ENCODE assay signal across 8 cellular contexts in the genomic region with DNA sequence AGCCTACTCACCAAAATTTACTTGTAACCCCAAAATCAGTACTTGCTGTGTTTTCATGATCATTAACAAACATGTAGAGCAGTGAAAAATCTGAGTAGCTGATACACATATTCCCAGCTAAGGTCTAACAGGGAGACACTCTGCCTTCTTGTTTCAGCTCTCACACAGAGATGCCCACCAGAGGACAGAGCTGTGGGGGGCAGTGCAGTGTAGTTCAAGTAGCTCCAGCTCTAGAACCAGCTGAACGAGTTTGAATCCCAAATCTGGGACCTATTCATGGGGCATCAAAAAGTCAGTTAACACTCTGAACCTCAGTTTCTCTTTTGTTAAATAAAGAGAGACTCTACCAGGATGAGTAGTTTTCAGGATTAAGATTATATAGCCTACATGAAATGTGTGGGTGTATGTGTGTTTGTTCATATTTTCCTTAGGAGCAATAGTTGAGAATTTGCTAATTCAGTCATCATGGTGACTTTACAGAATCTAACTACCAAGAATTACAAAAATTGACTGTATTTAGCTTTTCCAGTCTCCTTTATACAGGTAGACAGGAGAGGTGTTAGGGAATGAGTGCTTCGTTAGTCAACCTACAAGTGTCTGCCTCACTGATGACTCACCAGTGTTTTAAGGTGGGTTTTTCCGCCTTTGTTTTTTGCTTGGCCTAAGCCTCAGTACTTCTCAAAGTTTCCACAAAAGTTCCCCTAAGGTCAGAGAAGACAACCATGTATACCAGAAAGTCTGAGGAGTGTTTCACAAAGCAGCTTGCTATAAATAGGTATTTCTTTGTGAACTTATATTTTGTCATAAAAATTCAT.
DNase-seq lines count a peak whose midpoint lies in the region; ATAC-seq and TF ChIP-seq lines count a peak whose summit lies in the region.

No MANE protein-coding gene starts in this region.

- no peak for TF ChIP-seq POLR2A in GM18505 (IDR thresholded peaks at IDR 0.05; ENCODE audit: borderline replicate concordance, extremely low read depth, insufficient read depth, insufficient read length)

- DNase-seq in M059J (ENCODE audit: low read depth) (peak; percentile 44), iPS-NIHi7 (ENCODE audit: extremely low spot score) (peak; percentile 26), NCI-H1048 (lab: John Stamatoyannopoulos, UW) (no peak), SK-N-DZ (ENCODE audit: low spot score) (no peak), NCI-H1694 (lab: John Stamatoyannopoulos, UW) (no peak)

- ATAC-seq in GM18505 (IDR thresholded peaks at IDR 0.05; ENCODE audit: unreplicated experiment) = peak; percentile 62
- peak; percentile 81 for ATAC-seq in GM21786 (IDR thresholded peaks at IDR 0.05; ENCODE audit: unreplicated experiment)
- no peak for ATAC-seq in GM19324 (IDR thresholded peaks at IDR 0.05; ENCODE audit: low FRiP score, unreplicated experiment)

Comparison
In these comparisons a context has a peak if more than half of its experiments do, and no peak if none do; other contexts are left out.
1. DNase-seq: peak in M059J (single experiment) and iPS-NIHi7 (single experiment); none in NCI-H1048 (single experiment), SK-N-DZ (single experiment) and NCI-H1694 (single experiment).